ENCODE assay signal across 8 cellular contexts in genomic region chr7:20330797-20331230, GRCh38. TPM values are rescaled to one million over a fixed set of nuclear protein-coding genes. Genes with fewer than 3 reads are reported as not detected.
DNase-seq lines count a peak whose midpoint lies in the region; ATAC-seq and TF ChIP-seq lines count a peak whose summit lies in the region.

Gene ITGB8, plus strand, starts transcription at chr7:20330900. Its CDS starts 907 bp downstream, at chr7:20331807.

- peaks cover 7% of the 10 kb centered on the region for H3K4me1 Mint-ChIP-seq in activated T-helper 17 cell treated with anti-CD3 and anti-CD28 coated beads, Interleukin-2, amount 50 U/mL, for 72 hours

- peak within 1 kb of the TSS; percentile 93 for H3K4me2 ChIP-seq in IMR-90 (ENCODE audit: low read depth, low read length)

- peak within 1 kb of the TSS; percentile 94 for H3K14ac ChIP-seq in IMR-90 (replicated peaks; ENCODE audit: low read depth, low read length)

- H3K18ac ChIP-seq in IMR-90 (ENCODE audit: low read depth, low read length), result peak within 1 kb of the TSS; percentile 68

- in situ Hi-C loops in IMR-90 (cut with MboI; ENCODE audit: low sequenced_read_pairs), result no loop called here

- H3K4me3 ChIP-seq in IMR-90 (ENCODE audit: insufficient read depth, low read depth, low read length), result peak within 1 kb of the TSS; percentile 51

- H3K36me3 ChIP-seq in IMR-90 (ENCODE audit: control insufficient read depth, insufficient read depth, low read length), result no peaks in the 10 kb centered on the region

- H3K27me3 Mint-ChIP-seq in activated T-helper 17 cell treated with anti-CD3 and anti-CD28 coated beads, Interleukin-2, amount 50 U/mL, for 72 hours, result peaks cover 33% of the 10 kb centered on the region

- peak within 1 kb of the TSS; percentile 82 for H3K27ac ChIP-seq in IMR-90 (ENCODE audit: insufficient read depth, low read length)

- peak within 1 kb of the TSS; percentile 69 for H3K56ac ChIP-seq in IMR-90 (ENCODE audit: extremely low read depth, insufficient read depth, low read length)

- peak within 1 kb of the TSS; percentile 80 for H3K23ac ChIP-seq in IMR-90 (ENCODE audit: low read depth, low read length)

- no peak for TF ChIP-seq POLR2A in IMR-90 (IDR thresholded peaks at IDR 0.05; ENCODE audit: low read depth, low read length)

- peak within 1 kb of the TSS; percentile 95 for H2BK120ac ChIP-seq in IMR-90 (ENCODE audit: low read depth, low read length)

- peak within 1 kb of the TSS; percentile 78 for H2BK20ac ChIP-seq in IMR-90 (ENCODE audit: low read depth, low read length)

- H3K4ac ChIP-seq in IMR-90 (ENCODE audit: low read depth, low read length), result peak within 1 kb of the TSS; percentile 94

- H4K20me1 ChIP-seq in IMR-90 (ENCODE audit: insufficient read depth, low read length), result no peaks in the 10 kb centered on the region

- intact Hi-C loops in IMR-90 (cut with micrococcal nuclease), result loop anchor here (1.0 to 5.0 kb wide), 4 partner anchors 76 to 619 kb away; no protein-coding TSS in a partner anchor
- intact Hi-C loops in cardiac septum (cut with DNase I), result loop anchor here (5.0 to 10.0 kb wide), 2 partner anchors 76 to 254 kb away; no protein-coding TSS in a partner anchor
- intact Hi-C loops in posterior vena cava (cut with DNase I), result no loop called here

- 0 out of 2 replicates have a peak within 1 kb of the TSS, but pooled peaks have one; percentile 21 for H2AK5ac ChIP-seq in IMR-90 (ENCODE audit: low read depth, low read length)

- ATAC-seq in GM21737 (IDR thresholded peaks at IDR 0.05; ENCODE audit: unreplicated experiment) (peak; percentile 22), IMR-90 (ENCODE audit: low read depth) (peak; percentile 36)
- ATAC-seq in activated T-helper 17 cell treated with anti-CD3 and anti-CD28 coated beads, Interleukin-2, amount 50 U/mL, for 72 hours (replicated peaks), result peak; percentile 17

- TF ChIP-seq CTCF in IMR-90 (conservative IDR thresholded peaks at IDR 0.05; ENCODE audit: low read depth, low read length), result no peak

- peak within 1 kb of the TSS; percentile 76 for H3K9ac ChIP-seq in IMR-90 (ENCODE audit: low read depth, low read length)

- CTCF ChIA-PET in IMR-90 (lab: Yijun Ruan, JAX), result interaction anchor here (0.9 to 1.4 kb wide), 2 partner anchors 10 to 14 kb away, joined by 3 read pairs; no protein-coding TSS in a partner anchor

- dilution Hi-C loops in IMR-90 (cut with HindIII; ENCODE audit: low sequenced_read_pairs, unreplicated experiment), result no loop called here

- H3K9me3 ChIP-seq in IMR-90 (ENCODE audit: control insufficient read depth, insufficient read depth, low read length), result no peaks in the 10 kb centered on the region

- BruUV-seq in IMR-90 (replicated peaks; lab: Mats Ljungman, UMichigan), result TSS peak; percentile 16

- H3K4me1 ChIP-seq in IMR-90 (ENCODE audit: control insufficient read depth, insufficient read depth, low read length), result peaks cover 2% of the 10 kb centered on the region; the same call in 1 of the 2 replicates

- DNase-seq in NCI-H748 treated with DMSO at 0.1 percent for 48 hours (lab: John Stamatoyannopoulos, UW) (peak; percentile 73), NCI-H748 (lab: John Stamatoyannopoulos, UW; ENCODE audit: unreplicated experiment) (no peak), IMR-90 (no peak), cardiac septum (ENCODE audit: low spot score) (peak; percentile 75), posterior vena cava (ENCODE audit: low spot score) (peak; percentile 82)
- DNase-seq in NK-92 treated with Interleukin-12 subunit alpha and Interleukin-12 subunit beta, amount 100 ng/mL, for 24 hours (lab: John Stamatoyannopoulos, UW), result no peak

- H3K36me3 Mint-ChIP-seq in activated T-helper 17 cell treated with anti-CD3 and anti-CD28 coated beads, Interleukin-2, amount 50 U/mL, for 72 hours (ENCODE audit: low read depth), result no peaks in the 10 kb centered on the region

- no peaks in the 10 kb centered on the region for H3K79me1 ChIP-seq in IMR-90 (ENCODE audit: low read depth in 1 of 2, low read length in 2 of 2)

- peak within 1 kb of the TSS; percentile 80 for H2AK9ac ChIP-seq in IMR-90 (replicated peaks; ENCODE audit: low read depth, low read length, poor library complexity)

- no peak for TF ChIP-seq RAD21 in IMR-90 (IDR thresholded peaks at IDR 0.05; ENCODE audit: low read length)

- peak within 1 kb of the TSS; percentile 81 for H4K91ac ChIP-seq in IMR-90 (ENCODE audit: insufficient read depth, low read depth, low read length)

- no peaks in the 10 kb centered on the region for H3K9me1 ChIP-seq in IMR-90 (ENCODE audit: insufficient read depth, low read length)

- H2BK5ac ChIP-seq in IMR-90 (ENCODE audit: low read depth, low read length, poor library complexity, severe bottlenecking), result peak within 1 kb of the TSS; percentile 69

- H3K4me3 Mint-ChIP-seq in activated T-helper 17 cell treated with anti-CD3 and anti-CD28 coated beads, Interleukin-2, amount 50 U/mL, for 72 hours, result peak within 1 kb of the TSS; percentile 80

- H3K9me3 Mint-ChIP-seq in activated T-helper 17 cell treated with anti-CD3 and anti-CD28 coated beads, Interleukin-2, amount 50 U/mL, for 72 hours, result no peaks in the 10 kb centered on the region

- POLR2A ChIA-PET in IMR-90 (lab: Charles Lee; ENCODE audit: unreplicated experiment), result no interaction called here

- peak within 1 kb of the TSS; percentile 98 for H2AFZ ChIP-seq in IMR-90 (replicated peaks; ENCODE audit: low read length, poor library complexity)

- peak within 1 kb of the TSS; percentile 6 to 83; a peak in 3 of 4 replicates for H4K8ac ChIP-seq in IMR-90 (ENCODE audit: low read depth in 2 of 2, low read length in 2 of 2)

- no peaks in the 10 kb centered on the region for H3K27me3 ChIP-seq in IMR-90 (ENCODE audit: control insufficient read depth, insufficient read depth, low read length)

- peak within 1 kb of the TSS; percentile 79 for H4K5ac ChIP-seq in IMR-90 (ENCODE audit: low read depth, low read length)

- 0% methylated on average over 11 of the region's 42 CpGs; no CpG with 5 or more reads in 1 of the 2 experiments for WGBS in IMR-90 (ENCODE audit: extremely low coverage in 2 of 2, insufficient read length in 1 of 2), 2 experiments

- peak within 1 kb of the TSS; percentile 52; the same call in 2 of the 3 replicates for H2BK15ac ChIP-seq in IMR-90 (ENCODE audit: low read depth, low read length)

- H3K27ac Mint-ChIP-seq in activated T-helper 17 cell treated with anti-CD3 and anti-CD28 coated beads, Interleukin-2, amount 50 U/mL, for 72 hours, result peak within 1 kb of the TSS; percentile 63

TF ChIP-seq in IMR-90, 13 proteins besides CTCF, POLR2A, EP300 and RAD21:
- TF ChIP-seq MAFK (IDR thresholded peaks at IDR 0.05; ENCODE audit: low read depth, low read length) (no peak), RFX5 (IDR thresholded peaks at IDR 0.05; ENCODE audit: low read depth, low read length) (no peak), MAZ (IDR thresholded peaks at IDR 0.05; ENCODE audit: borderline replicate concordance, low read depth, low read length) (no peak), CHD1 (IDR thresholded peaks at IDR 0.05; ENCODE audit: low read depth, low read length) (no peak), RCOR1 (IDR thresholded peaks at IDR 0.05; ENCODE audit: insufficient replicate concordance, low read length) (no peak), CEBPB (IDR thresholded peaks at IDR 0.05; ENCODE audit: low read depth, low read length) (no peak), MXI1 (IDR thresholded peaks at IDR 0.05; ENCODE audit: borderline replicate concordance, low read depth, low read length) (no peak), FOS (IDR thresholded peaks at IDR 0.05; ENCODE audit: low read depth, low read length) (no peak), ELK1 (IDR thresholded peaks at IDR 0.05; ENCODE audit: borderline replicate concordance, low read depth, low read length) (no peak), NFE2L2 (IDR thresholded peaks at IDR 0.05; ENCODE audit: low read depth, low read length) (no peak), BHLHE40 (IDR thresholded peaks at IDR 0.05; ENCODE audit: low read depth, low read length) (no peak), SMC3 (IDR thresholded peaks at IDR 0.05; ENCODE audit: low read depth, low read length) (no peak)
- TF ChIP-seq, protein P1, sequence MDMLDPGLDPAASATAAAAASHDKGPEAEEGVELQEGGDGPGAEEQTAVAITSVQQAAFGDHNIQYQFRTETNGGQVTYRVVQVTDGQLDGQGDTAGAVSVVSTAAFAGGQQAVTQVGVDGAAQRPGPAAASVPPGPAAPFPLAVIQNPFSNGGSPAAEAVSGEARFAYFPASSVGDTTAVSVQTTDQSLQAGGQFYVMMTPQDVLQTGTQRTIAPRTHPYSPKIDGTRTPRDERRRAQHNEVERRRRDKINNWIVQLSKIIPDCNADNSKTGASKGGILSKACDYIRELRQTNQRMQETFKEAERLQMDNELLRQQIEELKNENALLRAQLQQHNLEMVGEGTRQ (IDR thresholded peaks at IDR 0.05; ENCODE audit: low read depth, low read length), result no peak
TF ChIP-seq in IMR-90: peak in this region for 0.

RNA-seq across cellular contexts. Expression of gene ITGB8, which starts in this region (rescaled TPM):
- total RNA-seq in IMR-90 (2012; rRNA removed) (10.2 and 10.8 TPM in 2 replicates), cardiac septum (1.5 TPM), posterior vena cava (10 to 100 TPM; 12.8 to 13.6 TPM)
- polyA plus RNA-seq in IMR-90 (2012; rRNA removed), result 1.9 and 2.6 TPM in 2 replicates
- 1.6 and 1.7 TPM in 2 replicates for polyA plus RNA-seq in IMR-90 (2012; cell fraction: cytosol; rRNA removed)
- polyA plus RNA-seq in IMR-90 (2012; cell fraction: nucleus; rRNA removed; ENCODE audit: low replicate concordance), result 4.3 and 10.5 TPM in 2 replicates
- total RNA-seq in activated T-helper 17 cell treated with anti-CD3 and anti-CD28 coated beads, Interleukin-2, amount 50 U/mL, for 72 hours, result under 1 TPM; 0.05 to 0.26 TPM

Comparison
In these comparisons a context has a peak if more than half of its experiments do, and no peak if none do; other contexts are left out.
1. DNase-seq: peak in NCI-H748 treated with DMSO at 0.1 percent for 48 hours (single experiment), cardiac septum (single experiment) and posterior vena cava (single experiment); none in NCI-H748 (single experiment), IMR-90 (single experiment) and NK-92 treated with Interleukin-12 subunit alpha and Interleukin-12 subunit beta, amount 100 ng/mL, for 24 hours (single experiment).
2. Peak in ATAC-seq in activated T-helper 17 cell treated with anti-CD3 and anti-CD28 coated beads, Interleukin-2, amount 50 U/mL, for 72 hours; RNA of the gene not detected or under 1 TPM.
3. intact Hi-C loops: an anchor here in IMR-90 (1.0 to 5.0 kb wide) and cardiac septum (5.0 to 10.0 kb wide); none called in posterior vena cava.
4. Peak in every context shown above with its lines, with median percentiles within 50 percentile points of each other: ATAC-seq.